ENCODE assay signal across 8 cellular contexts in genomic region chr20:59265298-59265697, GRCh38. TPM values are rescaled to one million over a fixed set of nuclear protein-coding genes. Genes with fewer than 3 reads are reported as not detected.
"Had no signal": no experiment of that assay in that cellular context is flagged by ENCODE, and none has a peak within 500 bp of the region (broad histone marks: within the 10 kb centered on the region; RNA-seq: fewer than 3 reads in every experiment).

No MANE protein-coding gene starts in this region.

- H3K4me1 ChIP-seq: HAP-1 had no signal

- H3K9me3 ChIP-seq: HAP-1 had no signal

- H3K4me3 Mint-ChIP-seq: GM23338 had no signal

- ATAC-seq: GM23338, HCT116 had no signal

- H3K4me2 ChIP-seq: GM23338 had no signal

- H2AFZ ChIP-seq: GM23338 had no signal

- H3K36me3 ChIP-seq: HAP-1 had no signal

- H3K4me3 ChIP-seq: GM23338, HAP-1 had no signal

- H3K9me3 Mint-ChIP-seq: GM23338 had no signal

- H3K27ac Mint-ChIP-seq: GM23338, IgD-negative memory B cell had no signal

- DNase-seq: H7, KG1 had no signal

RNA-seq across cellular contexts. Expression of gene EDN3, which starts 35.1 kb away (rescaled TPM):
- total RNA-seq: H4, H7, HT-29 had no signal
- polyA plus RNA-seq: IgD-negative memory B cell had no signal
